ENCODE assay signal across 10 cellular contexts in genomic region chr9:87147803-87148202, GRCh38.
DNase-seq lines count a peak whose midpoint lies in the region; ATAC-seq and TF ChIP-seq lines count a peak whose summit lies in the region.
"Had no signal": no experiment of that assay in that cellular context is flagged by ENCODE, and none has a peak within 500 bp of the region (broad histone marks: within the 10 kb centered on the region; RNA-seq: fewer than 3 reads in every experiment).

No MANE protein-coding gene starts in this region.

- no peak for TF ChIP-seq POLR2A in esophagus muscularis mucosa (IDR thresholded peaks at IDR 0.05; ENCODE audit: low read depth)

- H3K27me3 Mint-ChIP-seq in T-helper 17 cell (peaks cover 41% of the 10 kb centered on the region), neural crest cell (ENCODE audit: low read depth) (no peaks in the 10 kb centered on the region)

- no peak for TF ChIP-seq EP300 in esophagus muscularis mucosa (IDR thresholded peaks at IDR 0.05)

- intact Hi-C loops in esophagus muscularis mucosa (cut with DNase I) (no loop called here), tibial artery (cut with DNase I; ENCODE audit: low total_unique reads) (no loop called here)

- H3K36me3 Mint-ChIP-seq in T-helper 17 cell (ENCODE audit: low read depth) = no peaks in the 10 kb centered on the region
- H3K36me3 Mint-ChIP-seq in neural crest cell (ENCODE audit: low read depth) = no peaks in the 10 kb centered on the region

- H3K27me3 ChIP-seq in esophagus muscularis mucosa (no peaks in the 10 kb centered on the region), tibial artery (no peaks in the 10 kb centered on the region)

- no peaks in the 10 kb centered on the region for H3K9me3 ChIP-seq in T-helper 17 cell (ENCODE audit: control insufficient read depth, low read length, poor library complexity, severe bottlenecking)
- no peaks in the 10 kb centered on the region for H3K9me3 ChIP-seq in esophagus muscularis mucosa
- H3K9me3 ChIP-seq in tibial artery = no peaks in the 10 kb centered on the region

- peaks cover 4% of the 10 kb centered on the region for H3K9me3 Mint-ChIP-seq in neural crest cell

- H3K36me3 ChIP-seq in esophagus muscularis mucosa (no peaks in the 10 kb centered on the region), tibial artery (no peaks in the 10 kb centered on the region)

- H3K4me3 ChIP-seq in esophagus muscularis mucosa = peak overlapping the region; percentile 47 to 59 (median 52)
- H3K4me3 ChIP-seq in tibial artery = peak overlapping the region; percentile 42 to 57

- H3K4me1 ChIP-seq in esophagus muscularis mucosa (peaks cover 9 to 21% (median 17%) of the 10 kb centered on the region in 4 donors), tibial artery (peaks cover 0 to 17% (median 14%) of the 10 kb centered on the region in 4 donors)

- H3K4me1 Mint-ChIP-seq in T-helper 17 cell (no peaks in the 10 kb centered on the region), neural crest cell (peaks cover 18% of the 10 kb centered on the region)

- H3K27ac Mint-ChIP-seq in T-helper 17 cell = no peak overlapping the region
- H3K27ac Mint-ChIP-seq in neural crest cell (ENCODE audit: unreplicated experiment) = peak overlapping the region; percentile 98

- 87% methylated on average over 8 of the region's 8 CpGs for WGBS in esophagus muscularis mucosa

- DNase-seq in T-helper 17 cell (no peak), esophagus muscularis mucosa (ENCODE audit: extremely low spot score) (no peak), neural crest cell (ENCODE audit: low read depth, low spot score) (no peak), tibial artery (no peak), DMS79 (lab: John Stamatoyannopoulos, UW) (no peak)
- DNase-seq in stimulated activated naive CD4-positive, alpha-beta T cell (lab: John Stamatoyannopoulos, UW) = no peak
- DNase-seq: activated T-cell treated with anti-CD3 and anti-CD28 coated beads, Interleukin-2, amount 50 U/mL, for 4 hours; DND-41 had no signal

- no peak for TF ChIP-seq CTCF in esophagus muscularis mucosa (IDR thresholded peaks at IDR 0.05)
- TF ChIP-seq CTCF in neural crest cell (conservative IDR thresholded peaks at IDR 0.05) = no peak
- TF ChIP-seq CTCF in tibial artery (IDR thresholded peaks at IDR 0.05) = no peak

- H3K4me3 Mint-ChIP-seq in T-helper 17 cell = peak overlapping the region; percentile 28
- no peak overlapping the region for H3K4me3 Mint-ChIP-seq in neural crest cell

- ATAC-seq in T-helper 17 cell = no peak
- no peak for ATAC-seq in HG02642 (IDR thresholded peaks at IDR 0.05; ENCODE audit: poor library complexity, unreplicated experiment)
- no peak for ATAC-seq in HG02588 (IDR thresholded peaks at IDR 0.05; ENCODE audit: unreplicated experiment)
- ATAC-seq: activated T-cell treated with anti-CD3 and anti-CD28 coated beads, Interleukin-2, amount 50 U/mL, for 4 hours had no signal

- H3K27ac ChIP-seq in esophagus muscularis mucosa (replicated peaks in 1 of 4) = peak overlapping the region; percentile 83 to 90 (median 88)
- peak overlapping the region; percentile 88 to 93 for H3K27ac ChIP-seq in tibial artery
